In the genomic region with DNA sequence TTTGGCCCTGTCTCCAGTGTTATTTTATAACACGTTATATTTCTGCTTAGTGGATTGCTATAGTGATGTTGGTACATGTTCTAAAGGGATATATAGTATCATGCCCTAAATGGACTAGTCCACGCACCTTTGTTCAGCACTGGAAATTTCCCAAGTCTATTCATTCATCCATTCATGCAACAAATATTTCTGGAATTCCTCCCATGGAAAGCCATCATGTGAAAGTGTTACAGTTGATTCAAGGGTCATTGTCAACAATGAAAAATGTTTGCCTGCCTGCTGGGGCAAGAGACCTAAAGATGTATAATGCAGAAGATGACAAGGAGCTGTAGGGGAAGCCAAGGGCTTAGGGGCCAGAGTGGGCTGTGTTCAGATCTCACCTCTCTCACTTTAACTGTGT, we compare ENCODE assay signal across 1 cellular context.
A peak's percentile ranks its signal among the peaks of the same experiment; 100 is the strongest.
TF ChIP-seq lines count a peak whose summit lies in the region.

No MANE protein-coding gene starts in this region.

TF ChIP-seq in A549, 52 proteins besides CTCF, POLR2A, EP300 and RAD21 (continued from another document):
- TF ChIP-seq, protein P1, sequence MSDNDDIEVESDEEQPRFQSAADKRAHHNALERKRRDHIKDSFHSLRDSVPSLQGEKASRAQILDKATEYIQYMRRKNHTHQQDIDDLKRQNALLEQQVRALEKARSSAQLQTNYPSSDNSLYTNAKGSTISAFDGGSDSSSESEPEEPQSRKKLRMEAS (IDR thresholded peaks at IDR 0.05): 0 out of 2 replicates have a peak, but pooled peaks have one; percentile 23
TF ChIP-seq in A549: peak in this region for 4.
